ENCODE assay signal across 23 cellular contexts in genomic region chr1:247177755-247178154, GRCh38.
"Had no signal": no experiment of that assay in that cellular context is flagged by ENCODE, and none has a peak within 500 bp of the region (broad histone marks: within the 10 kb centered on the region; RNA-seq: fewer than 3 reads in every experiment).

No MANE protein-coding gene starts in this region.

- H3K9ac ChIP-seq: neural progenitor cell had no signal

- H3K36me3 ChIP-seq: gastrocnemius medialis, neural progenitor cell, prostate gland, thoracic aorta, tibial nerve, upper lobe of left lung, uterus had no signal

- H3K36me3 Mint-ChIP-seq: neural progenitor cell had no signal

- H3K27ac ChIP-seq: gastrocnemius medialis, neural progenitor cell, prostate gland, thoracic aorta, tibial nerve, upper lobe of left lung, uterus had no signal

- H3K4me3 ChIP-seq: gastrocnemius medialis, lung, neural progenitor cell, prostate gland, thoracic aorta, tibial nerve, upper lobe of left lung, uterus had no signal

- FAIRE-seq: endometrium, keratinocyte, small intestine had no signal

- H3K4me2 ChIP-seq: neural progenitor cell had no signal

- DNase-seq: cortex of kidney; effector memory CD8-positive, alpha-beta T cell; gastrocnemius medialis; head of caudate nucleus; naive thymus-derived CD4-positive, alpha-beta T cell; right cardiac atrium; small intestine; stimulated activated CD4-positive, alpha-beta T cell treated with anti-CD3 and anti-CD28 coated beads, Interleukin-15, amount 100 ng/mL, for 24 hours; stimulated activated CD4-positive, alpha-beta T cell treated with anti-CD3 and anti-CD28 coated beads, Interleukin-2, amount 100 ng/mL, for 48 hours; stimulated activated naive B cell treated with anti-CD40 and anti-IgM and Interleukin-4, amounts not matched to agents 10 μg/mL and 1 μg/mL and 100 μg/mL, for 72 hours; upper lobe of left lung; uterus had no signal

- H3K27me3 ChIP-seq: gastrocnemius medialis, tibial nerve, upper lobe of left lung, uterus had no signal

- H3K27ac Mint-ChIP-seq: effector memory CD8-positive, alpha-beta T cell; memory B cell; naive thymus-derived CD4-positive, alpha-beta T cell; nephron; neural progenitor cell; stimulated activated naive B cell treated with anti-CD40 and anti-IgM and Interleukin-4, amounts not matched to agents 10 μg/mL and 1 μg/mL and 100 μg/mL, for 72 hours; stimulated activated naive CD8-positive, alpha-beta T cell treated with anti-CD3 and anti-CD28 coated beads, Interleukin-15, Interleukin-2, amounts not matched to agents 100 ng/mL and 50 ng/mL, for 24 hours had no signal

- H3K9me3 ChIP-seq: gastrocnemius medialis, prostate gland, thoracic aorta, tibial nerve, uterus had no signal

- ATAC-seq: effector memory CD8-positive, alpha-beta T cell; gastrocnemius medialis; left lobe of liver; naive thymus-derived CD4-positive, alpha-beta T cell; right cardiac atrium; stimulated activated naive B cell treated with anti-CD40 and anti-IgM and Interleukin-4, amounts not matched to agents 10 μg/mL and 1 μg/mL and 100 μg/mL, for 72 hours had no signal

- H2AFZ ChIP-seq: neural progenitor cell had no signal

- H3K4me1 ChIP-seq: gastrocnemius medialis, neural progenitor cell, prostate gland, tibial nerve, upper lobe of left lung, uterus had no signal
